ENCODE assay signal across 8 cellular contexts in genomic region chr9:69421908-69422801, GRCh38.
A peak's percentile ranks its signal among the peaks of the same experiment; 100 is the strongest.
DNase-seq lines count a peak whose midpoint lies in the region; ATAC-seq, FAIRE-seq and TF ChIP-seq lines count a peak whose summit lies in the region.

No MANE protein-coding gene starts in this region.

- CTCF ChIA-PET in Calu3 (lab: Charles Lee) = interaction anchor here (1.0 to 2.0 kb wide), 5 partner anchors 121 to 250 kb away, joined by 3 to 10 read pairs (median 5); partner anchors contain the start of gene APBA1

- no peak for ATAC-seq in GM21528 (IDR thresholded peaks at IDR 0.05; ENCODE audit: low FRiP score, unreplicated experiment)

- DNase-seq in Calu3 = peak; percentile 61
- DNase-seq in H4 (ENCODE audit: low spot score) = peak; percentile 47
- DNase-seq in NCI-H187 (lab: John Stamatoyannopoulos, UW) = peak; percentile 40 to 41
- DNase-seq in UCSD-AML1 (lab: John Stamatoyannopoulos, UW; ENCODE audit: unreplicated experiment) = peak; percentile 27
- DNase-seq in central memory CD4-positive, alpha-beta T cell = peak; percentile 33
- no peak for DNase-seq in kidney
- DNase-seq in stimulated activated CD4-positive, alpha-beta T cell treated with anti-CD3 and anti-CD28 coated beads, Interleukin-2, amount 100 ng/mL, for 24 hours = peak; percentile 18 to 49

- no peaks in the 10 kb centered on the region for H3K27me3 Mint-ChIP-seq in Calu3 (ENCODE audit: unreplicated experiment)

- no peaks in the 10 kb centered on the region for H3K36me3 ChIP-seq in kidney (ENCODE audit: control insufficient read depth in 1 of 2, insufficient read depth in 2 of 2, low read length in 2 of 2)

- peak; percentile 84 for FAIRE-seq in kidney (lab: Jason Lieb, UNC)

- no peak overlapping the region for H3K4me3 ChIP-seq in kidney (ENCODE audit: low read length in 2 of 2)

- H3K27ac ChIP-seq in kidney (ENCODE audit: low read depth in 2 of 2, low read length in 2 of 2) = no peak overlapping the region

- peak overlapping the region; percentile 47 for H3K27ac Mint-ChIP-seq in Calu3 (ENCODE audit: unreplicated experiment)

- peak; percentile 60 for TF ChIP-seq CTCF in Calu3 (IDR thresholded peaks at IDR 0.05; ENCODE audit: unreplicated experiment)
- peak; percentile 92 for TF ChIP-seq CTCF in kidney (IDR thresholded peaks at IDR 0.05; ENCODE audit: borderline replicate concordance, extremely low read depth, insufficient read depth)

- peaks cover 2% of the 10 kb centered on the region for H3K9me3 Mint-ChIP-seq in Calu3 (ENCODE audit: low read depth, unreplicated experiment)

- no TSS peak for BruUV-seq in Calu3 (replicated peaks; lab: Mats Ljungman, UMichigan)

- H3K4me1 Mint-ChIP-seq in Calu3 (ENCODE audit: low read depth, unreplicated experiment) = peaks cover 10% of the 10 kb centered on the region

- H3K4me3 Mint-ChIP-seq in Calu3 (ENCODE audit: low read depth, unreplicated experiment) = no peak overlapping the region

- H3K9me3 ChIP-seq in kidney (ENCODE audit: control insufficient read depth in 1 of 2, low read length in 2 of 2) = no peaks in the 10 kb centered on the region

- no peak overlapping the region for H3K9ac ChIP-seq in kidney (ENCODE audit: low read length in 2 of 2)

- intact Hi-C loops in Calu3 (cut with micrococcal nuclease; ENCODE audit: unreplicated experiment) (loop anchor here (2.0 to 5.0 kb wide), 3 partner anchors 255 to 509 kb away; no protein-coding TSS in a partner anchor), kidney (cut with DNase I) (no loop called here)

- no peaks in the 10 kb centered on the region for H3K36me3 Mint-ChIP-seq in Calu3 (ENCODE audit: insufficient read depth, unreplicated experiment)

- H3K4me1 ChIP-seq in kidney (ENCODE audit: control insufficient read depth in 1 of 2, insufficient read depth in 1 of 2, low read depth in 1 of 2, low read length in 2 of 2) = no peaks in the 10 kb centered on the region
